Comparison of ENCODE assay signal across 8 cellular contexts in the genomic region with DNA sequence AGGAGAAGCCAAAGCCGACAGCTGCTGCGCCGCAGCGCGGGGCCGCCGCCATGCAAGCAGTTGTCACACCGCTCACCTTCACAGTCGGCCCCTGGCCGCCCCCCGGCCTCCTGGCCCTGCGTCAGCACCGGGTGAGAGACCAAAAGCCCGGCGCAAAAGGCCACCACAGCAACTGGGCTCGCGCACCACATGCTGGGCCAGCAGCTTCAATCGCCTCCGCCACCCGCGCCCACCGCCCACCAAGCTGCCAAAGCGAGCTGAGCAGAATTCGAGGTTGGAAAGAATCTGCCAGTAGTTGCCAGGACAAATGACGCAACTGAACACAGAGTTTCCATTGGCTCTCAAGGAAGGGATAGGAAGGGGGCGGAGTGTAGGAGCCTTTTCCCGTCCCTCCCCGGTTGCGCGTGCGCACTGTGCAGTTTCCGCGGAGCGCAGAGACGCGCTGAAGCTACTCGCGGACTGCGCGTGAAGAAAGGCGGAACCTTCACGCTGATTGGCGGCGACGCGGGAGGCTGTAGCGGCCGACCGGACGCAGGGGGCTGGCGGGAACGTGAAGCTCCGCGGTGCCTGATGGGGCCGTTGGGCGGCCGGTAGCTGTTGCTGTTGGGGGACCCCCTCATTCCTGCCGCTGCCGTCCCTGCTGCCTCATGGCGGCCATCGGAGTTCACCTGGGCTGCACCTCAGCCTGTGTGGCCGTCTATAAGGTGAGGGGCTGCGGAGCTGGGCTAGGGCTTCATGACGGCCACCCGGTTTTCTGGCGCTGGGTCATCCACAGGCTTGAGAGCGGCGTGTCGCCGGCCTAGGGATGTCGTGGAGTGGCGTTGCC. TPM values are rescaled to one million over a fixed set of nuclear protein-coding genes. Genes with fewer than 3 reads are reported as not detected.
DNase-seq lines count a peak whose midpoint lies in the region; ATAC-seq and TF ChIP-seq lines count a peak whose summit lies in the region.

A gene (minus strand): TSS at position 282 of the 826 bp plus-strand sequence. CDS start 91 bp downstream, at position 191.
A gene with protein sequence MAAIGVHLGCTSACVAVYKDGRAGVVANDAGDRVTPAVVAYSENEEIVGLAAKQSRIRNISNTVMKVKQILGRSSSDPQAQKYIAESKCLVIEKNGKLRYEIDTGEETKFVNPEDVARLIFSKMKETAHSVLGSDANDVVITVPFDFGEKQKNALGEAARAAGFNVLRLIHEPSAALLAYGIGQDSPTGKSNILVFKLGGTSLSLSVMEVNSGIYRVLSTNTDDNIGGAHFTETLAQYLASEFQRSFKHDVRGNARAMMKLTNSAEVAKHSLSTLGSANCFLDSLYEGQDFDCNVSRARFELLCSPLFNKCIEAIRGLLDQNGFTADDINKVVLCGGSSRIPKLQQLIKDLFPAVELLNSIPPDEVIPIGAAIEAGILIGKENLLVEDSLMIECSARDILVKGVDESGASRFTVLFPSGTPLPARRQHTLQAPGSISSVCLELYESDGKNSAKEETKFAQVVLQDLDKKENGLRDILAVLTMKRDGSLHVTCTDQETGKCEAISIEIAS (plus strand): TSS at position 551 of the 826 bp plus-strand sequence. CDS start 97 bp downstream, at position 648.
A gene with protein sequence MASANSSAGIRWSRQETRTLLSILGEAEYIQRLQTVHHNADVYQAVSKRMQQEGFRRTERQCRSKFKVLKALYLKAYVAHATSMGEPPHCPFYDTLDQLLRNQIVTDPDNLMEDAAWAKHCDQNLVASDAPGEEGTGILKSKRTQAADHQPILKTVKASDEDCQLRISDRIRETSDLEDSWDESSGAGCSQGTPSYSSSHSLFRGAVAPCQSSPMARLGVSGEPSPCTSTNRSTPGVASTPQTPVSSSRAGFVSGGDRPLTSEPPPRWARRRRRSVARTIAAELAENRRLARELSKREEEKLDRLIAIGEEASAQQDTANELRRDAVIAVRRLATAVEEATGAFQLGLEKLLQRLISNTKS (plus strand): TSS at position 551 of the 826 bp plus-strand sequence. CDS start 3,979 bp downstream, outside the sequence.

- H3K9me2 ChIP-seq in SK-N-SH = no peaks in the 10 kb centered on the region

- peak; percentile 99 for DNase-seq in GM04504 (ENCODE audit: low read depth)
- DNase-seq in NCI-H1048 (lab: John Stamatoyannopoulos, UW) = peak; percentile 98
- peak; percentile 97 for DNase-seq in SK-N-SH
- peak; percentile 98 for DNase-seq in activated naive CD4-positive, alpha-beta T cell treated with anti-CD3 and anti-CD28 coated beads, Interleukin-2, amount 50 U/mL, for 16 hours
- peak; percentile 100 for DNase-seq in superior temporal gyrus (ENCODE audit: extremely low spot score)

- peak within 1 kb of the TSS; percentile 88 for H3K4me2 ChIP-seq in SK-N-SH

- POLR2A ChIA-PET in SK-N-SH (lab: Yijun Ruan, JAX) = interaction anchor here (0.7 to 3.1 kb wide), 10 partner anchors 11 to 1980 kb away, joined by 3 to 36 read pairs (median 4); a partner anchor contains a TSS

- peak; percentile 72 to 73 for TF ChIP-seq POLR2A in gastroesophageal sphincter (IDR thresholded peaks at IDR 0.05)

- TF ChIP-seq RAD21 in SK-N-SH (IDR thresholded peaks at IDR 0.05; ENCODE audit: low read length) = no peak

- no peak for TF ChIP-seq CTCF in SK-N-SH (IDR thresholded peaks at IDR 0.05)
- TF ChIP-seq CTCF in gastroesophageal sphincter (IDR thresholded peaks at IDR 0.05) = peak in 3 of 4 experiments; percentile 4 to 37 (median 7)
- peak; percentile 64 for TF ChIP-seq CTCF in neutrophil (IDR thresholded peaks at IDR 0.05)

- no peaks in the 10 kb centered on the region for H3F3A ChIP-seq in SK-N-SH (replicated peaks; ENCODE audit: insufficient read depth)

- TF ChIP-seq EP300 in SK-N-SH (IDR thresholded peaks at IDR 0.05; ENCODE audit: borderline replicate concordance in 1 of 2, low read depth in 1 of 2, low read length in 1 of 2) = no peak
- TF ChIP-seq EP300 in gastroesophageal sphincter (IDR thresholded peaks at IDR 0.05) = no peak

- peaks cover 0 to 7% of the 10 kb centered on the region in 2 experiments; a peak in 1 of 4 replicates for H3K4me1 ChIP-seq in SK-N-SH (ENCODE audit: control insufficient read depth in 1 of 2, insufficient read depth in 2 of 2, low read depth in 1 of 2, low read length in 1 of 2)
- H3K4me1 ChIP-seq in gastroesophageal sphincter = peaks cover 0 to 28% (median 11%) of the 10 kb centered on the region in 3 donors
- H3K4me1 ChIP-seq in neutrophil (ENCODE audit: control insufficient read depth in 1 of 2, insufficient read depth in 1 of 2, low read depth in 1 of 2, low read length in 1 of 2) = peaks cover 20% of the 10 kb centered on the region in 2 experiments

- 2% methylated on average over 17 of the region's 72 CpGs for WGBS in SK-N-SH (ENCODE audit: low lambda C conversion rate)
- 0% methylated on average over 15 to 16 of the region's 72 CpGs for WGBS in gastroesophageal sphincter (ENCODE audit: low coverage in 1 of 2), 2 donors

- ATAC-seq in HG02571 (IDR thresholded peaks at IDR 0.05; ENCODE audit: unreplicated experiment) (peak; percentile 97), gastroesophageal sphincter (peak; percentile 98)

- CTCF ChIA-PET in SK-N-SH (lab: Yijun Ruan, JAX) = interaction anchor here (0.8 to 2.9 kb wide), 8 partner anchors 11 to 341 kb away, joined by 3 to 17 read pairs (median 6); a partner anchor contains a TSS

- no peaks in the 10 kb centered on the region for H3K9me3 ChIP-seq in SK-N-SH
- H3K9me3 ChIP-seq in gastroesophageal sphincter = no peaks in the 10 kb centered on the region
- no peaks in the 10 kb centered on the region for H3K9me3 ChIP-seq in neutrophil

- H3K4me3 ChIP-seq in SK-N-SH (ENCODE audit: low read depth in 2 of 2, low read length in 1 of 2) (peak within 1 kb of the TSS; percentile 93 to 99), gastroesophageal sphincter (peak within 1 kb of the TSS; percentile 83 to 96), neutrophil (ENCODE audit: low read depth in 1 of 2, low read length in 1 of 2) (peak within 1 kb of the TSS; percentile 84 to 99)

- peaks cover 29 to 30% of the 10 kb centered on the region in 2 experiments for H3K36me3 ChIP-seq in SK-N-SH (replicated peaks in 1 of 2; ENCODE audit: control insufficient read depth in 1 of 2, insufficient read depth in 2 of 2, low read length in 1 of 2)
- H3K36me3 ChIP-seq in gastroesophageal sphincter = peaks cover 0 to 31% of the 10 kb centered on the region in 2 donors
- H3K36me3 ChIP-seq in neutrophil = peaks cover 21% of the 10 kb centered on the region

- H3K79me2 ChIP-seq in SK-N-SH (ENCODE audit: insufficient read depth) = peaks cover 41% of the 10 kb centered on the region

- peak within 1 kb of the TSS; percentile 92 for H2AFZ ChIP-seq in SK-N-SH (ENCODE audit: low read depth)

- H3K27me3 ChIP-seq in SK-N-SH (ENCODE audit: insufficient read depth) (no peaks in the 10 kb centered on the region), gastroesophageal sphincter (no peaks in the 10 kb centered on the region), neutrophil (no peaks in the 10 kb centered on the region)

- H3K9ac ChIP-seq in SK-N-SH = peak within 1 kb of the TSS; percentile 92

- H3K27ac ChIP-seq in SK-N-SH (ENCODE audit: low read depth in 2 of 2, low read length in 1 of 2) (peak within 1 kb of the TSS; percentile 81 to 93), gastroesophageal sphincter (peak within 1 kb of the TSS; percentile 91 to 99 (median 98)), neutrophil (peak within 1 kb of the TSS; percentile 87)

- H4K20me1 ChIP-seq in SK-N-SH (ENCODE audit: insufficient read depth) = no peaks in the 10 kb centered on the region

TF ChIP-seq in SK-N-SH, 30 proteins besides CTCF, POLR2A, EP300 and RAD21 (continues in another document):
- TF ChIP-seq, protein P1, sequence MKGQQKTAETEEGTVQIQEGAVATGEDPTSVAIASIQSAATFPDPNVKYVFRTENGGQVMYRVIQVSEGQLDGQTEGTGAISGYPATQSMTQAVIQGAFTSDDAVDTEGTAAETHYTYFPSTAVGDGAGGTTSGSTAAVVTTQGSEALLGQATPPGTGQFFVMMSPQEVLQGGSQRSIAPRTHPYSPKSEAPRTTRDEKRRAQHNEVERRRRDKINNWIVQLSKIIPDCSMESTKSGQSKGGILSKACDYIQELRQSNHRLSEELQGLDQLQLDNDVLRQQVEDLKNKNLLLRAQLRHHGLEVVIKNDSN (IDR thresholded peaks at IDR 0.05; ENCODE audit: borderline replicate concordance, low read depth) = no peak
- TF ChIP-seq, protein P2, sequence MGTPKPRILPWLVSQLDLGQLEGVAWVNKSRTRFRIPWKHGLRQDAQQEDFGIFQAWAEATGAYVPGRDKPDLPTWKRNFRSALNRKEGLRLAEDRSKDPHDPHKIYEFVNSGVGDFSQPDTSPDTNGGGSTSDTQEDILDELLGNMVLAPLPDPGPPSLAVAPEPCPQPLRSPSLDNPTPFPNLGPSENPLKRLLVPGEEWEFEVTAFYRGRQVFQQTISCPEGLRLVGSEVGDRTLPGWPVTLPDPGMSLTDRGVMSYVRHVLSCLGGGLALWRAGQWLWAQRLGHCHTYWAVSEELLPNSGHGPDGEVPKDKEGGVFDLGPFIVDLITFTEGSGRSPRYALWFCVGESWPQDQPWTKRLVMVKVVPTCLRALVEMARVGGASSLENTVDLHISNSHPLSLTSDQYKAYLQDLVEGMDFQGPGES (IDR thresholded peaks at IDR 0.05; ENCODE audit: low read depth, low read length) = peak; percentile 49
- TF ChIP-seq FOXM1 (IDR thresholded peaks at IDR 0.05; ENCODE audit: low read depth) (no peak), TCF12 (IDR thresholded peaks at IDR 0.05) (no peak), MXI1 (IDR thresholded peaks at IDR 0.05; ENCODE audit: low read depth, low read length) (peak; percentile 84), POLR2AphosphoS5 (IDR thresholded peaks at IDR 0.05; ENCODE audit: low read depth, low read length) (peak; percentile 63), YY1 (IDR thresholded peaks at IDR 0.05; ENCODE audit: low read depth) (peak; percentile 63; the same call in 1 of the 2 replicates)

RNA-seq across cellular contexts. Expression of the first gene that starts in this region (rescaled TPM):
- 1.0 and 1.2 TPM in 2 replicates for polyA plus RNA-seq in SK-N-SH (2012; rRNA removed)
- polyA plus RNA-seq in SK-N-SH (2012; cell fraction: cytosol; rRNA removed) = 0.71 and 1.1 TPM in 2 replicates
- 1.2 and 1.7 TPM in 2 replicates for polyA plus RNA-seq in SK-N-SH (2012; cell fraction: nucleus; rRNA removed)
- 1 to 10 TPM in 2 of 4 donors, under 1 TPM in 1, not detected in 1; 0.81 to 6.7 (median 2.3) TPM for total RNA-seq in gastroesophageal sphincter

RNA-seq across cellular contexts. Expression of the second gene that starts in this region (rescaled TPM):
- polyA plus RNA-seq in SK-N-SH (2012; rRNA removed) = 8.8 and 10.8 TPM in 2 replicates
- 12.0 and 14.7 TPM in 2 replicates for polyA plus RNA-seq in SK-N-SH (2012; cell fraction: cytosol; rRNA removed)
- polyA plus RNA-seq in SK-N-SH (2012; cell fraction: nucleus; rRNA removed) = 8.4 and 14.4 TPM in 2 replicates
- 10 to 100 TPM in 2 of 4 donors, 1 to 10 TPM in 2; 4.8 to 15.1 (median 9.9) TPM for total RNA-seq in gastroesophageal sphincter

RNA-seq across cellular contexts. Expression of the third gene that starts in this region (rescaled TPM):
- polyA plus RNA-seq in SK-N-SH (2012; rRNA removed) = 3.2 and 3.9 TPM in 2 replicates
- polyA plus RNA-seq in SK-N-SH (2012; cell fraction: cytosol; rRNA removed) = 3.6 and 3.7 TPM in 2 replicates
- polyA plus RNA-seq in SK-N-SH (2012; cell fraction: nucleus; rRNA removed) = 3.5 and 6.1 TPM in 2 replicates
- 10 to 100 TPM in 3 of 4 donors, 1 to 10 TPM in 1; 8.2 to 15.5 (median 11.6) TPM for total RNA-seq in gastroesophageal sphincter

Comparison
In these comparisons a context has a peak if more than half of its experiments do, and no peak if none do; other contexts are left out.
1. Peak in every context shown above with its lines: DNase-seq, ATAC-seq, H3K4me3 ChIP-seq and H3K27ac ChIP-seq.